In the genomic region with DNA sequence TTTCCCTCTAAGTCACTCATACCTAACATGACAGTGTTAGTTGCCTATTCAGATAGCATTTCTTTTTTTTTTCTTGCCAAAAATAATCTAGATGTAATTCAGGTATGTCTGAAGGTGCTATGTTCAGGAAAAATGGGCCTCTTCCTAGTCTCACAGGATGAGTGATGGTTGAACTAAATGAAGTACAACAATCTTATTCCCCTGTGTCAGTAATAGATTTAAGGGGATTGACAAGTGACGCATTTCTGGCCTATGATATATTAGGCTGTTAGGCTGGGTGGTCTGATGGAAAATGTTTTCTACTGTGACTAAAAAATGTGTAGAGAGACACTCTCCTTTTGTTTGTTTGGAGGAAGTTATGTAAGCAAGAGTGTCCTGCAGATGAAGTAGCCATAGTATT, we compare ENCODE assay signal across 29 cellular contexts.
DNase-seq lines count a peak whose midpoint lies in the region; TF ChIP-seq lines count a peak whose summit lies in the region.
"Had no signal": no experiment of that assay in that cellular context is flagged by ENCODE, and none has a peak within 500 bp of the region (broad histone marks: within the 10 kb centered on the region; RNA-seq: fewer than 3 reads in every experiment).

No MANE protein-coding gene starts in this region.

- no peaks in the 10 kb centered on the region for H3F3A ChIP-seq in neural cell (ENCODE audit: insufficient read depth, low read length, poor library complexity, severe bottlenecking)
- H3F3A ChIP-seq in SK-N-SH (replicated peaks; ENCODE audit: insufficient read depth): no peaks in the 10 kb centered on the region

- no peak overlapping the region for H2BK5ac ChIP-seq in neuronal stem cell (ENCODE audit: low read length)

- H3K9ac ChIP-seq in neural cell (ENCODE audit: low read length): no peak overlapping the region
- no peak overlapping the region for H3K9ac ChIP-seq in neuronal stem cell (ENCODE audit: low read depth, low read length, poor library complexity)
- H3K9ac ChIP-seq in SK-N-SH: no peak overlapping the region
- H3K9ac ChIP-seq: BLaER1; BLaER1 treated with 17β-estradiol and CSF1 and Interleukin-3, amounts not matched to agents 10 nM and 100 nM had no signal

- no peak overlapping the region for H3K23ac ChIP-seq in neuronal stem cell (ENCODE audit: low read depth, low read length, poor library complexity)

- no peak overlapping the region for H2BK15ac ChIP-seq in neuronal stem cell (ENCODE audit: low read length)

- H3K27ac ChIP-seq in neural cell (ENCODE audit: low read length) (no peak overlapping the region), neuronal stem cell (replicated peaks; ENCODE audit: low read length) (no peak overlapping the region), thyroid gland (no peak overlapping the region), SK-N-SH (ENCODE audit: low read depth in 2 of 2, low read length in 1 of 2) (no peak overlapping the region)
- H3K27ac ChIP-seq: 22Rv1; A549; BLaER1; BLaER1 treated with 17β-estradiol and CSF1 and Interleukin-3, amounts not matched to agents 10 nM and 100 nM; C4-2B had no signal

- no peaks in the 10 kb centered on the region for H3K9me3 ChIP-seq in neural cell (ENCODE audit: low read length)
- no peaks in the 10 kb centered on the region for H3K9me3 ChIP-seq in neuronal stem cell (replicated peaks in 1 of 2; ENCODE audit: control insufficient read depth in 2 of 2, insufficient read depth in 1 of 2, low read depth in 1 of 2, low read length in 2 of 2)
- H3K9me3 ChIP-seq in thyroid gland: no peaks in the 10 kb centered on the region
- no peaks in the 10 kb centered on the region for H3K9me3 ChIP-seq in SK-N-SH
- H3K9me3 ChIP-seq: A549; BE2C; BLaER1; BLaER1 treated with 17β-estradiol and CSF1 and Interleukin-3, amounts not matched to agents 10 nM and 100 nM; Caco-2 had no signal

- TF ChIP-seq CTCF in neural cell (IDR thresholded peaks at IDR 0.05; ENCODE audit: poor library complexity, severe bottlenecking) (no peak), thyroid gland (IDR thresholded peaks at IDR 0.05) (no peak), SK-N-SH (IDR thresholded peaks at IDR 0.05) (no peak)

- H4K20me1 ChIP-seq in neural cell (ENCODE audit: insufficient read depth) (no peaks in the 10 kb centered on the region), SK-N-SH (ENCODE audit: insufficient read depth) (no peaks in the 10 kb centered on the region)
- H4K20me1 ChIP-seq: BLaER1; BLaER1 treated with 17β-estradiol and CSF1 and Interleukin-3, amounts not matched to agents 10 nM and 100 nM had no signal

- H2AFZ ChIP-seq in neural cell (ENCODE audit: low read depth, low read length): no peak overlapping the region
- H2AFZ ChIP-seq in neuronal stem cell (ENCODE audit: low read length): peak overlapping the region; percentile 7
- no peak overlapping the region for H2AFZ ChIP-seq in SK-N-SH (ENCODE audit: low read depth)

- H3K18ac ChIP-seq in neuronal stem cell (ENCODE audit: low read length): no peak overlapping the region

- CTCF ChIA-PET in SK-N-SH (lab: Yijun Ruan, JAX): no interaction called here

- H3K4me2 ChIP-seq in neural cell (ENCODE audit: low read length) (peak overlapping the region; percentile 16), neuronal stem cell (ENCODE audit: insufficient read depth, low read length, poor library complexity, severe bottlenecking) (no peak overlapping the region), SK-N-SH (no peak overlapping the region)
- H3K4me2 ChIP-seq: A549, BLaER1 had no signal

- H2BK120ac ChIP-seq in neuronal stem cell (ENCODE audit: low read depth, low read length): no peak overlapping the region

- TF ChIP-seq EP300 in neural cell (conservative IDR thresholded peaks at IDR 0.05; ENCODE audit: poor library complexity, severe bottlenecking) (peak; percentile 87), SK-N-SH (IDR thresholded peaks at IDR 0.05; ENCODE audit: borderline replicate concordance in 1 of 2, low read depth in 1 of 2, low read length in 1 of 2) (no peak)

- intact Hi-C loops in thyroid gland (cut with DNase I): no loop called here

- H3K4me1 ChIP-seq in neuronal stem cell (ENCODE audit: control insufficient read depth in 2 of 2, insufficient read depth in 1 of 2, low read depth in 1 of 2, low read length in 2 of 2) (no peaks in the 10 kb centered on the region), thyroid gland (no peaks in the 10 kb centered on the region), SK-N-SH (ENCODE audit: control insufficient read depth in 1 of 2, insufficient read depth in 2 of 2, low read depth in 1 of 2, low read length in 1 of 2) (no peaks in the 10 kb centered on the region)
- H3K4me1 ChIP-seq: A549, BLaER1, Caco-2 had no signal

- no peaks in the 10 kb centered on the region for H3K79me1 ChIP-seq in neuronal stem cell (ENCODE audit: low read depth, low read length)

- H4K91ac ChIP-seq in neuronal stem cell (ENCODE audit: low read depth, low read length, poor library complexity): no peak overlapping the region

- H2AK5ac ChIP-seq in neuronal stem cell (ENCODE audit: low read depth, low read length): no peak overlapping the region

- DNase-seq in neuronal stem cell (ENCODE audit: low spot score) (no peak), thyroid gland (no peak), SK-N-SH (no peak)
- DNase-seq: 8988T; ACHN; AML-193; BE2C; C1 segment of cervical spinal cord; Caco-2; Calu3; CD4-positive, alpha-beta memory T cell; CD4-positive, alpha-beta T cell; CD4-positive, CD25-positive, alpha-beta regulatory T cell; CD8-positive, alpha-beta memory T cell; CD8-positive, alpha-beta T cell; COR-L47; DMS 273 treated with DMSO at 0.1 percent for 48 hours; DMS153; DMS53; DMS79; DMS79 treated with DMSO at 0.1 percent for 48 hours; DND-41; EL had no signal

- H2BK12ac ChIP-seq in neuronal stem cell (ENCODE audit: low read length): no peak overlapping the region

- POLR2A ChIA-PET in SK-N-SH (lab: Yijun Ruan, JAX): no interaction called here

- TF ChIP-seq POLR2A in thyroid gland (IDR thresholded peaks at IDR 0.05): no peak

- H3K79me2 ChIP-seq in neural cell (replicated peaks; ENCODE audit: insufficient read depth, low read length): no peaks in the 10 kb centered on the region
- no peaks in the 10 kb centered on the region for H3K79me2 ChIP-seq in SK-N-SH (ENCODE audit: insufficient read depth)

- TF ChIP-seq RAD21 in neural cell (conservative IDR thresholded peaks at IDR 0.05) (no peak), SK-N-SH (IDR thresholded peaks at IDR 0.05; ENCODE audit: low read length) (no peak)

- H3K27me3 ChIP-seq in neural cell (ENCODE audit: insufficient read depth, low read depth, low read length) (no peaks in the 10 kb centered on the region), neuronal stem cell (ENCODE audit: control insufficient read depth in 3 of 3, insufficient read depth in 3 of 3, low read depth in 1 of 3, low read length in 3 of 3) (no peaks in the 10 kb centered on the region), thyroid gland (no peaks in the 10 kb centered on the region), SK-N-SH (ENCODE audit: insufficient read depth) (no peaks in the 10 kb centered on the region)
- H3K27me3 ChIP-seq: BE2C; BLaER1; BLaER1 treated with 17β-estradiol and CSF1 and Interleukin-3, amounts not matched to agents 10 nM and 100 nM had no signal

- H3K9me2 ChIP-seq in neural cell (ENCODE audit: insufficient read depth, low read length): no peaks in the 10 kb centered on the region
- H3K9me2 ChIP-seq in SK-N-SH: peaks cover 4% of the 10 kb centered on the region; the same call in 1 of the 2 replicates

- H3K4ac ChIP-seq in neuronal stem cell (ENCODE audit: low read length): no peak overlapping the region

- H3K36me3 ChIP-seq in neural cell (ENCODE audit: insufficient read depth, low read length): no peaks in the 10 kb centered on the region
- no peaks in the 10 kb centered on the region for H3K36me3 ChIP-seq in neuronal stem cell (replicated peaks in 1 of 2; ENCODE audit: control insufficient read depth in 2 of 2, insufficient read depth in 2 of 2, low read length in 2 of 2)
- H3K36me3 ChIP-seq in thyroid gland: no peaks in the 10 kb centered on the region
- no peaks in the 10 kb centered on the region for H3K36me3 ChIP-seq in SK-N-SH (replicated peaks in 1 of 2; ENCODE audit: control insufficient read depth in 1 of 2, insufficient read depth in 2 of 2, low read length in 1 of 2)
- H3K36me3 ChIP-seq: BE2C; BLaER1; BLaER1 treated with 17β-estradiol and CSF1 and Interleukin-3, amounts not matched to agents 10 nM and 100 nM had no signal

- H3K4me3 ChIP-seq in neural cell (ENCODE audit: low read length) (no peak overlapping the region), neuronal stem cell (ENCODE audit: low read length in 2 of 2) (no peak overlapping the region), thyroid gland (replicated peaks in 1 of 3) (no peak overlapping the region), SK-N-SH (ENCODE audit: low read depth in 2 of 2, low read length in 1 of 2) (no peak overlapping the region)
- H3K4me3 ChIP-seq: A549; BLaER1; BLaER1 treated with 17β-estradiol and CSF1 and Interleukin-3, amounts not matched to agents 10 nM and 100 nM had no signal

- WGBS in neuronal stem cell (ENCODE audit: extremely low coverage in 2 of 2, insufficient read length in 2 of 2, insufficient replicate concordance in 1 of 2), 2 donors: no CpG with 5 or more reads among the region's 1 CpG
- 86 to 90% methylated on average over 1 of the region's 1 CpG for WGBS in thyroid gland, 2 donors
- 90% methylated on average over 1 of the region's 1 CpG for WGBS in SK-N-SH (ENCODE audit: low lambda C conversion rate)

- H4K8ac ChIP-seq in neuronal stem cell (ENCODE audit: low read depth, low read length): no peak overlapping the region

- no peak overlapping the region for H3K14ac ChIP-seq in neuronal stem cell (ENCODE audit: low read length)

TF ChIP-seq in SK-N-SH, 30 proteins besides CTCF, POLR2A, EP300 and RAD21 (continues in another document):
- TF ChIP-seq EZH2phosphoT487 (IDR thresholded peaks at IDR 0.05; ENCODE audit: borderline replicate concordance, low read depth): no peak
- no peak for TF ChIP-seq RXRA (IDR thresholded peaks at IDR 0.05; ENCODE audit: borderline replicate concordance, low read depth)
- TF ChIP-seq, protein P1, sequence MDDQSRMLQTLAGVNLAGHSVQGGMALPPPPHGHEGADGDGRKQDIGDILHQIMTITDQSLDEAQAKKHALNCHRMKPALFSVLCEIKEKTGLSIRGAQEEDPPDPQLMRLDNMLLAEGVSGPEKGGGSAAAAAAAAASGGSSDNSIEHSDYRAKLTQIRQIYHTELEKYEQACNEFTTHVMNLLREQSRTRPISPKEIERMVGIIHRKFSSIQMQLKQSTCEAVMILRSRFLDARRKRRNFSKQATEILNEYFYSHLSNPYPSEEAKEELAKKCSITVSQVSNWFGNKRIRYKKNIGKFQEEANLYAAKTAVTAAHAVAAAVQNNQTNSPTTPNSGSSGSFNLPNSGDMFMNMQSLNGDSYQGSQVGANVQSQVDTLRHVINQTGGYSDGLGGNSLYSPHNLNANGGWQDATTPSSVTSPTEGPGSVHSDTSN (IDR thresholded peaks at IDR 0.05): no peak
- TF ChIP-seq MEF2A (IDR thresholded peaks at IDR 0.05; ENCODE audit: borderline replicate concordance, low read depth): no peak
- no peak for TF ChIP-seq FOSL2 (IDR thresholded peaks at IDR 0.05; ENCODE audit: borderline replicate concordance, low read depth)
- TF ChIP-seq RCOR1 (IDR thresholded peaks at IDR 0.05; ENCODE audit: low read length): no peak
- TF ChIP-seq SIN3A (IDR thresholded peaks at IDR 0.05; ENCODE audit: borderline replicate concordance, low read depth, low read length): no peak
